8 cellular contexts compared by ENCODE assay signal in genomic region chr20:35463455-35464300, GRCh38. TPM values are rescaled to one million over a fixed set of nuclear protein-coding genes. Genes with fewer than 3 reads are reported as not detected.
DNase-seq lines count a peak whose midpoint lies in the region; ATAC-seq and TF ChIP-seq lines count a peak whose summit lies in the region.

No MANE protein-coding gene starts in this region.

- intact Hi-C loops in dorsolateral prefrontal cortex (cut with DNase I): loop anchor here in 1 of 2 donors (5.0 kb wide), 2 partner anchors 79 to 419 kb away; partner anchors contain the start of gene ERGIC3

- CTCF ChIA-PET in BJ (lab: Yijun Ruan, JAX): interaction anchor here (0.7 to 5.8 kb wide), 19 partner anchors 8 to 420 kb away, joined by 3 to 24 read pairs (median 3); partner anchors contain the start of genes CEP250, EIF6 and MMP24OS

- ATAC-seq in lung (ENCODE audit: insufficient read depth, low FRiP score): no peak
- no peak for ATAC-seq in HG02981 (IDR thresholded peaks at IDR 0.05; ENCODE audit: unreplicated experiment)

- in situ Hi-C loops in HAP-1 (cut with MboI; ENCODE audit: low sequenced_read_pairs): no loop called here

- H3K9me3 ChIP-seq in HAP-1: no peaks in the 10 kb centered on the region
- H3K9me3 ChIP-seq in lung (ENCODE audit: control insufficient read depth in 2 of 2, insufficient read depth in 1 of 2, low read length in 1 of 2): no peaks in the 10 kb centered on the region

- H3K4me1 ChIP-seq in HAP-1: no peaks in the 10 kb centered on the region
- no peaks in the 10 kb centered on the region for H3K4me1 ChIP-seq in lung (ENCODE audit: control insufficient read depth in 2 of 2, insufficient read depth in 2 of 2, low read length in 2 of 2)

- H3K36me3 ChIP-seq in BJ (ENCODE audit: control insufficient read depth, insufficient read depth, low read length): peaks cover 10% of the 10 kb centered on the region
- H3K36me3 ChIP-seq in HAP-1 (replicated peaks): peaks cover 68% of the 10 kb centered on the region
- peaks cover 17 to 21% of the 10 kb centered on the region in 2 donors for H3K36me3 ChIP-seq in lung (ENCODE audit: control insufficient read depth in 2 of 2, insufficient read depth in 2 of 2, low read length in 2 of 2)

- 54 to 55% methylated on average over 4 of the region's 4 CpGs for WGBS in lung, 2 donors

- H3K4me3 ChIP-seq in BJ (ENCODE audit: low read depth, low read length) (no peak overlapping the region), HAP-1 (no peak overlapping the region), dorsolateral prefrontal cortex (no peak overlapping the region), lung (no peak overlapping the region)

- DNase-seq in BJ (ENCODE audit: low read depth) (no peak), HAP-1 (ENCODE audit: low spot score in 2 of 2) (peak; percentile 66 to 80), NCI-H446 (lab: John Stamatoyannopoulos, UW) (peak; percentile 79 to 83), dorsolateral prefrontal cortex (peak in 5 of 10 donors; percentile 50 to 72 (median 55)), lung (ENCODE audit: low spot score) (peak; percentile 48)
- peak; percentile 20 for DNase-seq in activated CD4-positive, alpha-beta T cell treated with anti-CD3 and anti-CD28 coated beads for 1 hour
- peak; percentile 14 to 28 for DNase-seq in stimulated activated CD8-positive, alpha-beta memory T cell treated with anti-CD3 and anti-CD28 coated beads, Interleukin-7, amount 100 ng/mL, for 4 hours (ENCODE audit: low read depth in 2 of 2)

- TF ChIP-seq CTCF in BJ (IDR thresholded peaks at IDR 0.05; ENCODE audit: insufficient read depth, low read depth, low read length): peak; percentile 75
- TF ChIP-seq CTCF in dorsolateral prefrontal cortex (IDR thresholded peaks at IDR 0.05 in 54 of 56, conservative IDR thresholded peaks at IDR 0.05 in 2 of 56; ENCODE audit: low read depth in 1 of 56, partially characterized antibody in 56 of 56): peak; percentile 61 to 92 (median 83)
- TF ChIP-seq CTCF in lung (IDR thresholded peaks at IDR 0.05; ENCODE audit: control extremely low read depth, extremely low read depth): peak; percentile 60

- H3K27me3 ChIP-seq in BJ (ENCODE audit: control insufficient read depth, insufficient read depth, low read length): no peaks in the 10 kb centered on the region
- H3K27me3 ChIP-seq in HAP-1 (ENCODE audit: low read depth): no peaks in the 10 kb centered on the region
- no peaks in the 10 kb centered on the region for H3K27me3 ChIP-seq in dorsolateral prefrontal cortex
- H3K27me3 ChIP-seq in lung (ENCODE audit: control insufficient read depth, insufficient read depth): no peaks in the 10 kb centered on the region

- POLR2A ChIA-PET in BJ (lab: Charles Lee): no interaction called here

- H3K27ac ChIP-seq in dorsolateral prefrontal cortex (peak overlapping the region in 5 of 59 donors; percentile 7 to 34 (median 19)), lung (ENCODE audit: low read depth in 1 of 2, low read length in 1 of 2) (no peak overlapping the region)

RNA-seq across cellular contexts. Expression of gene CEP250, which starts 8.3 kb away (rescaled TPM):
- 6.6 and 7.9 TPM in 2 replicates for polyA plus RNA-seq in BJ (2011; rRNA removed)
- 4.7 and 7.1 TPM in 2 replicates for polyA minus RNA-seq in BJ (2011; rRNA and poly(A)+ RNA removed)
- 10 to 100 TPM; 39.1 to 99.6 (median 61.8) TPM for total RNA-seq in dorsolateral prefrontal cortex
- 10 to 100 TPM; 27.0 to 34.5 TPM for total RNA-seq in lung
- 10 to 100 TPM in 1 of 2 donors, 1 to 10 TPM in 1; 8.7 to 12.3 TPM for polyA plus RNA-seq in lung

RNA-seq across cellular contexts. Expression of gene GDF5, which starts 25.6 kb away (rescaled TPM):
- 7.6 and 10.9 TPM in 2 replicates for polyA plus RNA-seq in BJ (2011; rRNA removed)
- polyA minus RNA-seq in BJ (2011; rRNA and poly(A)+ RNA removed): 8.8 and 9.9 TPM in 2 replicates
- total RNA-seq in dorsolateral prefrontal cortex: 1 to 10 TPM in 2 of 120 experiments, under 1 TPM in 82, not detected in 36; 0.14 to 1.4 (median 0.32) TPM
- 1 to 10 TPM in 1 of 2 donors, under 1 TPM in 1; 0.21 to 1.1 TPM for total RNA-seq in lung
- 1 to 10 TPM in 1 of 2 donors, under 1 TPM in 1; 0.28 to 1.5 TPM for polyA plus RNA-seq in lung

RNA-seq across cellular contexts. Expression of gene UQCC1, which starts 51.9 kb away (rescaled TPM):
- 44.2 and 45.9 TPM in 2 replicates for polyA plus RNA-seq in BJ (2011; rRNA removed)
- polyA minus RNA-seq in BJ (2011; rRNA and poly(A)+ RNA removed): 21.8 and 22.3 TPM in 2 replicates
- 100 to 1,000 TPM in 84 of 120 experiments, 10 to 100 TPM in 36; 73.3 to 141 (median 107) TPM for total RNA-seq in dorsolateral prefrontal cortex
- total RNA-seq in lung: 10 to 100 TPM; 39.8 to 46.8 TPM
- 10 to 100 TPM; 20.8 to 26.3 TPM for polyA plus RNA-seq in lung
